25 cellular contexts compared by ENCODE assay signal in the genomic region with DNA sequence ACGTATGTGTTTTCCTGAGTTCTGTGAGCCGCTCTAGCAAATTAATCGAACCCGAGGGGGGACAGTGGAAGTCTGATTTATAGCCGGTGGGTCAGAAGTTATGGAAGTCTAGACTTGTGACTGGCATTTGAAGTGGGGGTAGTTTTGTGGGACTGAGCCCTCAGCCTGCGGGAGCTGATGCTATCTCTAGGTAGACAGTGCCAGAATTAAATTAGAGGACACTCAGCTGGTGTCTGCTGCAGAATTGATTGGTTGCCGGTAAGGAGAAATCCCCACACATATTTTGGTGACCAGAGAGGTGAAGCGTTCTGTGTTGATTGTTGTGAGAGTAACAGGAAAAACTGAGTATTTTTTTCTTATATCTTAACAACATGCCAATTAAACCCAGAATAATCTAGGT.
DNase-seq lines count a peak whose midpoint lies in the region; ATAC-seq and TF ChIP-seq lines count a peak whose summit lies in the region.
"Had no signal": no experiment of that assay in that cellular context is flagged by ENCODE, and none has a peak within 500 bp of the region (broad histone marks: within the 10 kb centered on the region; RNA-seq: fewer than 3 reads in every experiment).

No MANE protein-coding gene starts in this region.

- H3K27ac ChIP-seq in mammary epithelial cell (ENCODE audit: insufficient read depth, low read depth, low read length), result no peak overlapping the region
- H3K27ac ChIP-seq in breast epithelium, result no peak overlapping the region
- peak overlapping the region in 1 of 2 experiments; percentile 90; a peak in 2 of 4 replicates for H3K27ac ChIP-seq in SK-N-SH (ENCODE audit: low read depth in 2 of 2, low read length in 1 of 2)
- H3K27ac ChIP-seq in lower lobe of right lung, result no peak overlapping the region
- H3K27ac ChIP-seq: 22Rv1, A549, BLaER1 had no signal

- TF ChIP-seq RAD21 in SK-N-SH (IDR thresholded peaks at IDR 0.05; ENCODE audit: low read length), result peak; percentile 38; the same call in 1 of the 2 replicates

- no peak for TF ChIP-seq POLR2A in breast epithelium (IDR thresholded peaks at IDR 0.05)

- H3K4me1 Mint-ChIP-seq in progenitor cell of endocrine pancreas (ENCODE audit: low read depth), result peaks cover 2% of the 10 kb centered on the region
- H3K4me1 Mint-ChIP-seq: B cell; CD14-positive monocyte; CD4-positive, alpha-beta memory T cell; CD4-positive, CD25-positive, alpha-beta regulatory T cell; CD8-positive, alpha-beta memory T cell had no signal

- DNase-seq in mammary epithelial cell (no peak), breast epithelium (ENCODE audit: low spot score in 2 of 2) (no peak), SK-N-SH (peak; percentile 44), left kidney (ENCODE audit: low read depth, low spot score) (peak; percentile 12), lower lobe of right lung (no peak), progenitor cell of endocrine pancreas (ENCODE audit: low spot score, unreplicated experiment) (no peak)
- DNase-seq: AML-193; C1 segment of cervical spinal cord; CD4-positive, alpha-beta memory T cell; CD4-positive, CD25-positive, alpha-beta regulatory T cell; CD8-positive, alpha-beta memory T cell; COR-L47; DMS 273 treated with DMSO at 0.1 percent for 48 hours; DMS153; DMS53; DMS79; DND-41; EL; GDM1 had no signal

- ATAC-seq in lower lobe of right lung, result no peak
- ATAC-seq: A549, GM12878 had no signal

- H3K9ac ChIP-seq in mammary epithelial cell (ENCODE audit: insufficient read depth, low read length) (no peak overlapping the region), SK-N-SH (no peak overlapping the region)
- H3K9ac ChIP-seq: BLaER1 had no signal

- no peaks in the 10 kb centered on the region for H3K36me3 Mint-ChIP-seq in progenitor cell of endocrine pancreas (ENCODE audit: insufficient read depth)
- H3K36me3 Mint-ChIP-seq: CD14-positive monocyte; CD4-positive, alpha-beta memory T cell; CD4-positive, CD25-positive, alpha-beta regulatory T cell; CD8-positive, alpha-beta memory T cell had no signal

- CTCF ChIA-PET in mammary epithelial cell (lab: Charles Lee; ENCODE audit: low non-redundant PET) (no interaction called here), SK-N-SH (lab: Yijun Ruan, JAX) (no interaction called here)

- no peaks in the 10 kb centered on the region for H3K9me2 ChIP-seq in SK-N-SH

- TF ChIP-seq CTCF in mammary epithelial cell (conservative IDR thresholded peaks at IDR 0.05 in 1 of 2, IDR thresholded peaks at IDR 0.05 in 1 of 2; ENCODE audit: extremely low read depth in 1 of 2, insufficient read depth in 1 of 2, low read depth in 1 of 2, low read length in 2 of 2), result no peak
- TF ChIP-seq CTCF in breast epithelium (IDR thresholded peaks at IDR 0.05), result no peak
- no peak for TF ChIP-seq CTCF in SK-N-SH (IDR thresholded peaks at IDR 0.05)
- TF ChIP-seq CTCF in lower lobe of right lung (IDR thresholded peaks at IDR 0.05), result no peak
- TF ChIP-seq CTCF in progenitor cell of endocrine pancreas (IDR thresholded peaks at IDR 0.05; ENCODE audit: unreplicated experiment), result no peak

- H2AFZ ChIP-seq in mammary epithelial cell (ENCODE audit: low read depth, low read length) (peak overlapping the region; percentile 31), SK-N-SH (ENCODE audit: low read depth) (no peak overlapping the region)

- no peaks in the 10 kb centered on the region for H3F3A ChIP-seq in SK-N-SH (replicated peaks; ENCODE audit: insufficient read depth)

- H3K4me3 ChIP-seq in mammary epithelial cell (replicated peaks in 1 of 3; ENCODE audit: insufficient read depth in 1 of 3, low read depth in 2 of 3, low read length in 3 of 3) (no peak overlapping the region), breast epithelium (no peak overlapping the region), SK-N-SH (ENCODE audit: low read depth in 2 of 2, low read length in 1 of 2) (no peak overlapping the region), lower lobe of right lung (no peak overlapping the region)
- H3K4me3 ChIP-seq: A549, BLaER1, GM12878 had no signal

- H3K36me3 ChIP-seq in mammary epithelial cell (ENCODE audit: insufficient read depth, low read length) (no peaks in the 10 kb centered on the region), breast epithelium (no peaks in the 10 kb centered on the region), SK-N-SH (replicated peaks in 1 of 2; ENCODE audit: control insufficient read depth in 1 of 2, insufficient read depth in 2 of 2, low read length in 1 of 2) (no peaks in the 10 kb centered on the region), lower lobe of right lung (no peaks in the 10 kb centered on the region)
- H3K36me3 ChIP-seq: BLaER1 had no signal

- H3K4me2 ChIP-seq in mammary epithelial cell (ENCODE audit: insufficient read depth, low read depth, low read length), result no peak overlapping the region
- H3K4me2 ChIP-seq in SK-N-SH, result no peak overlapping the region
- H3K4me2 ChIP-seq: A549, BLaER1 had no signal

- H3K4me1 ChIP-seq in mammary epithelial cell (ENCODE audit: insufficient read depth, low read length) (peaks cover 7% of the 10 kb centered on the region), breast epithelium (no peaks in the 10 kb centered on the region), SK-N-SH (ENCODE audit: control insufficient read depth in 1 of 2, insufficient read depth in 2 of 2, low read depth in 1 of 2, low read length in 1 of 2) (peaks cover 0 to 13% of the 10 kb centered on the region in 2 experiments; a peak in 2 of 4 replicates), lower lobe of right lung (no peaks in the 10 kb centered on the region)
- H3K4me1 ChIP-seq: A549 had no signal

- 19% methylated on average over 7 of the region's 8 CpGs for WGBS in mammary epithelial cell (ENCODE audit: low coverage, missing lambda C conversion rate)
- WGBS in SK-N-SH (ENCODE audit: low lambda C conversion rate), result 18% methylated on average over 8 of the region's 8 CpGs

- no peaks in the 10 kb centered on the region for H3K9me3 Mint-ChIP-seq in progenitor cell of endocrine pancreas (ENCODE audit: low read depth)
- H3K9me3 Mint-ChIP-seq: CD4-positive, alpha-beta memory T cell; CD8-positive, alpha-beta memory T cell had no signal

- H4K20me1 ChIP-seq in mammary epithelial cell (ENCODE audit: insufficient read depth, low read length) (no peaks in the 10 kb centered on the region), SK-N-SH (ENCODE audit: insufficient read depth) (no peaks in the 10 kb centered on the region)
- H4K20me1 ChIP-seq: BLaER1 had no signal

- H3K27me3 ChIP-seq in mammary epithelial cell (ENCODE audit: insufficient read depth, low read length), result no peaks in the 10 kb centered on the region
- no peaks in the 10 kb centered on the region for H3K27me3 ChIP-seq in breast epithelium
- no peaks in the 10 kb centered on the region for H3K27me3 ChIP-seq in SK-N-SH (ENCODE audit: insufficient read depth)
- peaks cover 7% of the 10 kb centered on the region for H3K27me3 ChIP-seq in lower lobe of right lung (ENCODE audit: low read depth)
- H3K27me3 ChIP-seq: BLaER1 had no signal

- in situ Hi-C loops in mammary epithelial cell (cut with MboI; ENCODE audit: low sequenced_read_pairs in 2 of 2), result no loop called here

- peaks cover 36% of the 10 kb centered on the region for H3K27me3 Mint-ChIP-seq in progenitor cell of endocrine pancreas
- H3K27me3 Mint-ChIP-seq: B cell had no signal

- H3K79me2 ChIP-seq in mammary epithelial cell (ENCODE audit: insufficient read depth, low read length), result no peaks in the 10 kb centered on the region
- no peaks in the 10 kb centered on the region for H3K79me2 ChIP-seq in SK-N-SH (ENCODE audit: insufficient read depth)

- H3K27ac Mint-ChIP-seq in progenitor cell of endocrine pancreas, result no peak overlapping the region
- H3K27ac Mint-ChIP-seq: B cell; CD14-positive monocyte; CD4-positive, alpha-beta memory T cell; CD4-positive, CD25-positive, alpha-beta regulatory T cell; CD8-positive, alpha-beta memory T cell had no signal

- intact Hi-C loops in mammary epithelial cell (cut with micrococcal nuclease) (no loop called here), breast epithelium (cut with DNase I; ENCODE audit: low total_unique reads) (no loop called here), lower lobe of right lung (cut with DNase I) (no loop called here)

- dilution Hi-C loops in mammary epithelial cell (cut with HindIII; ENCODE audit: low sequenced_read_pairs), result no loop called here

- H3K9me3 ChIP-seq in mammary epithelial cell (replicated peaks; ENCODE audit: insufficient read depth, low read length), result no peaks in the 10 kb centered on the region
- H3K9me3 ChIP-seq in breast epithelium, result no peaks in the 10 kb centered on the region
- no peaks in the 10 kb centered on the region for H3K9me3 ChIP-seq in SK-N-SH
- H3K9me3 ChIP-seq in lower lobe of right lung, result no peaks in the 10 kb centered on the region
- H3K9me3 ChIP-seq: A549 had no signal

- H3K4me3 Mint-ChIP-seq in progenitor cell of endocrine pancreas (ENCODE audit: low read depth), result no peak overlapping the region
- H3K4me3 Mint-ChIP-seq: B cell; CD14-positive monocyte; CD4-positive, alpha-beta memory T cell; CD8-positive, alpha-beta memory T cell had no signal

- no TSS peak for BruUV-seq in mammary epithelial cell (replicated peaks; lab: Mats Ljungman, UMichigan)

- POLR2A ChIA-PET in SK-N-SH (lab: Yijun Ruan, JAX), result interaction anchor here (1.0 kb wide), 1 partner anchor 28 kb away, joined by 4 read pairs; no protein-coding TSS in a partner anchor

- TF ChIP-seq EP300 in SK-N-SH (IDR thresholded peaks at IDR 0.05; ENCODE audit: borderline replicate concordance in 1 of 2, low read depth in 1 of 2, low read length in 1 of 2), result peak in 1 of 2 experiments; percentile 81; a peak in 2 of 4 replicates

TF ChIP-seq in SK-N-SH, 30 proteins besides CTCF, POLR2A, EP300 and RAD21:
- TF ChIP-seq, protein P1, sequence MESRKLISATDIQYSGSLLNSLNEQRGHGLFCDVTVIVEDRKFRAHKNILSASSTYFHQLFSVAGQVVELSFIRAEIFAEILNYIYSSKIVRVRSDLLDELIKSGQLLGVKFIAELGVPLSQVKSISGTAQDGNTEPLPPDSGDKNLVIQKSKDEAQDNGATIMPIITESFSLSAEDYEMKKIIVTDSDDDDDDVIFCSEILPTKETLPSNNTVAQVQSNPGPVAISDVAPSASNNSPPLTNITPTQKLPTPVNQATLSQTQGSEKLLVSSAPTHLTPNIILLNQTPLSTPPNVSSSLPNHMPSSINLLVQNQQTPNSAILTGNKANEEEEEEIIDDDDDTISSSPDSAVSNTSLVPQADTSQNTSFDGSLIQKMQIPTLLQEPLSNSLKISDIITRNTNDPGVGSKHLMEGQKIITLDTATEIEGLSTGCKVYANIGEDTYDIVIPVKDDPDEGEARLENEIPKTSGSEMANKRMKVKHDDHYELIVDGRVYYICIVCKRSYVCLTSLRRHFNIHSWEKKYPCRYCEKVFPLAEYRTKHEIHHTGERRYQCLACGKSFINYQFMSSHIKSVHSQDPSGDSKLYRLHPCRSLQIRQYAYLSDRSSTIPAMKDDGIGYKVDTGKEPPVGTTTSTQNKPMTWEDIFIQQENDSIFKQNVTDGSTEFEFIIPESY (IDR thresholded peaks at IDR 0.05; ENCODE audit: borderline replicate concordance, low read depth), result no peak
- TF ChIP-seq GATA2 (CRISPR knock-in tag; IDR thresholded peaks at IDR 0.05) (peak; percentile 92), RCOR1 (IDR thresholded peaks at IDR 0.05; ENCODE audit: low read length) (peak; percentile 82), CHD2 (IDR thresholded peaks at IDR 0.05; ENCODE audit: low read length, partially characterized antibody) (peak; percentile 90), ELF1 (IDR thresholded peaks at IDR 0.05) (no peak), FOXJ3 (CRISPR knock-in tag; IDR thresholded peaks at IDR 0.05) (peak; percentile 61; the same call in 1 of the 2 replicates)

Comparison
In these comparisons a context has a peak if more than half of its experiments do, and no peak if none do; other contexts are left out.
1. DNase-seq: peak in SK-N-SH (single experiment) and left kidney (single experiment); none in mammary epithelial cell (single experiment), breast epithelium (0 of 2), lower lobe of right lung (single experiment) and progenitor cell of endocrine pancreas (single experiment).